In genomic region chr3:129650256-129650872, GRCh38 we compare ENCODE assay signal across 8 cellular contexts. TPM values are rescaled to one million over a fixed set of nuclear protein-coding genes. Genes with fewer than 3 reads are reported as not detected.
DNase-seq lines count a peak whose midpoint lies in the region; ATAC-seq and TF ChIP-seq lines count a peak whose summit lies in the region.

No MANE protein-coding gene starts in this region.

- H3K27me3 ChIP-seq in endodermal cell (ENCODE audit: control insufficient read depth, insufficient read depth, low read length, poor library complexity, severe bottlenecking), result no peaks in the 10 kb centered on the region

- H3K36me3 Mint-ChIP-seq in endodermal cell (ENCODE audit: low read depth), result peaks cover 18% of the 10 kb centered on the region

- no peak overlapping the region for H3K4me3 ChIP-seq in endodermal cell (ENCODE audit: low read length)

- no peaks in the 10 kb centered on the region for H3K9me3 ChIP-seq in endodermal cell (ENCODE audit: control insufficient read depth, low read length)

- WGBS in endodermal cell (ENCODE audit: insufficient coverage in 1 of 2, insufficient read length in 1 of 2), 2 experiments, result 30% methylated on average over 6 of the region's 7 CpGs; no CpG with 5 or more reads in 1 of the 2 experiments

- H3K36me3 ChIP-seq in endodermal cell (ENCODE audit: control insufficient read depth, insufficient read depth, low read length), result peaks cover 20% of the 10 kb centered on the region

- H3K27me3 Mint-ChIP-seq in endodermal cell (ENCODE audit: insufficient read depth), result no peaks in the 10 kb centered on the region
- no peaks in the 10 kb centered on the region for H3K27me3 Mint-ChIP-seq in stimulated activated naive CD8-positive, alpha-beta T cell treated with anti-CD3 and anti-CD28 coated beads, Interleukin-15, amount 100 ng/mL, for 72 hours

- no peak overlapping the region for H3K4me3 Mint-ChIP-seq in endodermal cell
- H3K4me3 Mint-ChIP-seq in stimulated activated naive CD8-positive, alpha-beta T cell treated with anti-CD3 and anti-CD28 coated beads, Interleukin-15, amount 100 ng/mL, for 72 hours, result no peak overlapping the region

- peak; percentile 86 for TF ChIP-seq CTCF in endodermal cell (conservative IDR thresholded peaks at IDR 0.05)

- ATAC-seq in Right ventricle myocardium inferior, result peak; percentile 80
- ATAC-seq in stimulated activated naive CD8-positive, alpha-beta T cell treated with anti-CD3 and anti-CD28 coated beads, Interleukin-15, amount 100 ng/mL, for 72 hours, result peak; percentile 54

- no peak for DNase-seq in Right ventricle myocardium inferior (ENCODE audit: missing footprints)
- no peak for DNase-seq in cardiac septum (ENCODE audit: low spot score)
- peak; percentile 25 for DNase-seq in NCI-H2227 treated with DMSO at 0.1 percent for 48 hours (lab: John Stamatoyannopoulos, UW)
- peak; percentile 14 to 34 for DNase-seq in activated CD4-positive, alpha-beta T cell treated with anti-CD3 and anti-CD28 coated beads, Interleukin-2, amount 50 U/mL, for 24 hours (ENCODE audit: low read depth in 1 of 2, low spot score in 1 of 2)
- DNase-seq in endodermal cell, result peak; percentile 93
- peak; percentile 77 for DNase-seq in midbrain (lab: John Stamatoyannopoulos, UW)
- peak; percentile 41 to 56 for DNase-seq in stimulated activated naive CD8-positive, alpha-beta T cell treated with anti-CD3 and anti-CD28 coated beads, Interleukin-15, amount 100 ng/mL, for 72 hours
- no peak for DNase-seq in cortex of kidney (lab: John Stamatoyannopoulos, UW)

- H3K27ac Mint-ChIP-seq in endodermal cell, result peak overlapping the region; percentile 56
- no peak overlapping the region for H3K27ac Mint-ChIP-seq in stimulated activated naive CD8-positive, alpha-beta T cell treated with anti-CD3 and anti-CD28 coated beads, Interleukin-15, amount 100 ng/mL, for 72 hours

- peaks cover 1% of the 10 kb centered on the region for H3K4me1 ChIP-seq in endodermal cell (ENCODE audit: control insufficient read depth, insufficient read depth, low read length)

- H3K27ac ChIP-seq in endodermal cell (ENCODE audit: low read depth, low read length), result no peak overlapping the region

- H3K9me3 Mint-ChIP-seq in endodermal cell, result peaks cover 3% of the 10 kb centered on the region
- no peaks in the 10 kb centered on the region for H3K9me3 Mint-ChIP-seq in stimulated activated naive CD8-positive, alpha-beta T cell treated with anti-CD3 and anti-CD28 coated beads, Interleukin-15, amount 100 ng/mL, for 72 hours

- intact Hi-C loops in Right ventricle myocardium inferior (cut with DNase I), result loop anchor here (5.0 to 10.0 kb wide), 3 partner anchors 37 to 282 kb away; no protein-coding TSS in a partner anchor
- intact Hi-C loops in cardiac septum (cut with DNase I), result loop anchor here (2.0 kb wide), 1 partner anchor 174 kb away; no protein-coding TSS in a partner anchor

- H3K9ac ChIP-seq in endodermal cell (ENCODE audit: extremely low read depth, low read length, poor library complexity, severe bottlenecking), result no peak overlapping the region

- H3K4me1 Mint-ChIP-seq in endodermal cell, result peaks cover 34% of the 10 kb centered on the region
- H3K4me1 Mint-ChIP-seq in stimulated activated naive CD8-positive, alpha-beta T cell treated with anti-CD3 and anti-CD28 coated beads, Interleukin-15, amount 100 ng/mL, for 72 hours, result no peaks in the 10 kb centered on the region

RNA-seq across cellular contexts. Expression of gene PLXND1, which starts 43.9 kb away (rescaled TPM):
- 66.3 TPM for total RNA-seq in Right ventricle myocardium inferior
- 54.8 TPM for total RNA-seq in cardiac septum
- total RNA-seq in endodermal cell, result 10 to 100 TPM; 73.1 to 83.2 TPM
- 58.8 TPM for polyA plus RNA-seq in endodermal cell (2013, experiment 1 of 2)
- polyA plus RNA-seq in endodermal cell (2013, experiment 2 of 2), result 68.1 TPM

Comparison
In these comparisons a context has a peak if more than half of its experiments do, and no peak if none do; other contexts are left out.
1. DNase-seq: peak in NCI-H2227 treated with DMSO at 0.1 percent for 48 hours (single experiment), activated CD4-positive, alpha-beta T cell treated with anti-CD3 and anti-CD28 coated beads, Interleukin-2, amount 50 U/mL, for 24 hours (2 of 2), endodermal cell (single experiment), midbrain (single experiment) and stimulated activated naive CD8-positive, alpha-beta T cell treated with anti-CD3 and anti-CD28 coated beads, Interleukin-15, amount 100 ng/mL, for 72 hours (2 of 2); none in Right ventricle myocardium inferior (single experiment), cardiac septum (single experiment) and cortex of kidney (single experiment).